In the genomic region with DNA sequence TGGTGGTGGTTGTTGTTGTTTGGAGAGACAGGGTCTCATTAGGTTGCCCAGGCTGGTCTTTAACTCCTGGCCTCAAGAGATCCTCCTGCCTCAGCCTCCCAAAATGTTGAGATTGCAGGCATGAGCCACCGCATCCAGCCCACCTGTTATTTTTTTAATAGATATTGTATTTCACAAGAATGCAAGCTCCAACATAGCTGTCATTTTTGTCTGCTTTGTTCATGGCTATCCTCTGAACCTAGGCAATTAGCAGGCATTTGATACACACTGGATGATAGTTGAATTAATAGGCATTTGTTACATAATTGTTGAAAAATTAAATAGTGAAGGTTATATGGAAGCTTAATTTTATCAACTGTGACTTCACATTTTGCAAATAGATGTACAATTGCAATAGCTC, we compare ENCODE assay signal across 19 cellular contexts.
DNase-seq lines count a peak whose midpoint lies in the region; ATAC-seq and TF ChIP-seq lines count a peak whose summit lies in the region.
"Had no signal": no experiment of that assay in that cellular context is flagged by ENCODE, and none has a peak within 500 bp of the region (broad histone marks: within the 10 kb centered on the region; RNA-seq: fewer than 3 reads in every experiment).

No MANE protein-coding gene starts in this region.

- peaks cover 3% of the 10 kb centered on the region for H3K9me3 Mint-ChIP-seq in stimulated activated memory B cell treated with anti-CD40 and anti-IgM and Interleukin-4, amounts not matched to agents 10 μg/mL and 1 μg/mL and 100 μg/mL, for 72 hours
- H3K9me3 Mint-ChIP-seq in chondrocyte (ENCODE audit: low read depth), result no peaks in the 10 kb centered on the region
- H3K9me3 Mint-ChIP-seq: CD14-positive monocyte; CD4-positive, alpha-beta T cell; CD8-positive, alpha-beta memory T cell had no signal

- H2BK120ac ChIP-seq in mesenchymal stem cell (ENCODE audit: low read depth, low read length), result no peak overlapping the region

- peaks cover 81% of the 10 kb centered on the region for H3K4me1 Mint-ChIP-seq in stimulated activated memory B cell treated with anti-CD40 and anti-IgM and Interleukin-4, amounts not matched to agents 10 μg/mL and 1 μg/mL and 100 μg/mL, for 72 hours
- H3K4me1 Mint-ChIP-seq in chondrocyte (ENCODE audit: low read depth), result peaks cover 4% of the 10 kb centered on the region
- H3K4me1 Mint-ChIP-seq: CD14-positive monocyte; CD8-positive, alpha-beta memory T cell had no signal

- no peak overlapping the region for H2AFZ ChIP-seq in mesenchymal stem cell (ENCODE audit: low read depth, low read length)

- H2BK5ac ChIP-seq in mesenchymal stem cell (ENCODE audit: low read depth, low read length, poor library complexity, severe bottlenecking), result no peak overlapping the region

- WGBS in mesenchymal stem cell, result no CpG with 5 or more reads among the region's 1 CpG

- no peak overlapping the region for H3K18ac ChIP-seq in mesenchymal stem cell (ENCODE audit: low read depth in 1 of 2, low read length in 2 of 2)

- peak overlapping the region; percentile 87 for H3K27ac Mint-ChIP-seq in stimulated activated memory B cell treated with anti-CD40 and anti-IgM and Interleukin-4, amounts not matched to agents 10 μg/mL and 1 μg/mL and 100 μg/mL, for 72 hours
- no peak overlapping the region for H3K27ac Mint-ChIP-seq in chondrocyte (ENCODE audit: unreplicated experiment)
- H3K27ac Mint-ChIP-seq: CD14-positive monocyte; CD4-positive, alpha-beta T cell had no signal

- no peaks in the 10 kb centered on the region; the same call in 1 of the 2 replicates for H3K9me3 ChIP-seq in SJCRH30 (replicated peaks)
- no peaks in the 10 kb centered on the region for H3K9me3 ChIP-seq in mesenchymal stem cell (ENCODE audit: control insufficient read depth, low read length)
- H3K9me3 ChIP-seq: BE2C had no signal

- H3K4ac ChIP-seq in mesenchymal stem cell (ENCODE audit: low read depth in 1 of 2, low read length in 2 of 2), result no peak overlapping the region

- no peak overlapping the region for H3K23ac ChIP-seq in mesenchymal stem cell (ENCODE audit: low read length in 2 of 2)

- H2AK5ac ChIP-seq in mesenchymal stem cell (ENCODE audit: low read length, severe bottlenecking), result no peak overlapping the region

- H2BK15ac ChIP-seq in mesenchymal stem cell (ENCODE audit: low read depth, poor library complexity, severe bottlenecking), result no peak overlapping the region

- H3K9ac ChIP-seq in mesenchymal stem cell (ENCODE audit: low read length), result no peak overlapping the region
- H3K9ac ChIP-seq: BLaER1 treated with 17β-estradiol and CSF1 and Interleukin-3, amounts not matched to agents 10 nM and 100 nM had no signal

- H3K4me3 Mint-ChIP-seq in stimulated activated memory B cell treated with anti-CD40 and anti-IgM and Interleukin-4, amounts not matched to agents 10 μg/mL and 1 μg/mL and 100 μg/mL, for 72 hours, result no peak overlapping the region
- no peak overlapping the region for H3K4me3 Mint-ChIP-seq in chondrocyte (ENCODE audit: unreplicated experiment)
- H3K4me3 Mint-ChIP-seq: CD14-positive monocyte; CD4-positive, alpha-beta T cell; CD8-positive, alpha-beta memory T cell had no signal

- no peak overlapping the region for H3K14ac ChIP-seq in mesenchymal stem cell (ENCODE audit: low read length in 2 of 2)

- TF ChIP-seq CTCF in chondrocyte (IDR thresholded peaks at IDR 0.05), result no peak

- no peak overlapping the region for H3K4me3 ChIP-seq in SJCRH30
- H3K4me3 ChIP-seq in mesenchymal stem cell (ENCODE audit: insufficient read depth in 1 of 2, low read depth in 1 of 2, low read length in 2 of 2), result no peak overlapping the region
- H3K4me3 ChIP-seq: BLaER1 treated with 17β-estradiol and CSF1 and Interleukin-3, amounts not matched to agents 10 nM and 100 nM; GM12878 had no signal

- H4K8ac ChIP-seq in mesenchymal stem cell (ENCODE audit: low read length), result no peak overlapping the region

- H3K36me3 Mint-ChIP-seq in stimulated activated memory B cell treated with anti-CD40 and anti-IgM and Interleukin-4, amounts not matched to agents 10 μg/mL and 1 μg/mL and 100 μg/mL, for 72 hours, result peaks cover 43% of the 10 kb centered on the region
- H3K36me3 Mint-ChIP-seq in chondrocyte (ENCODE audit: low read depth), result peaks cover 1% of the 10 kb centered on the region
- H3K36me3 Mint-ChIP-seq: CD8-positive, alpha-beta memory T cell had no signal

- H3K27me3 ChIP-seq in SJCRH30 (no peaks in the 10 kb centered on the region), mesenchymal stem cell (ENCODE audit: control insufficient read depth in 1 of 2, insufficient read depth in 1 of 2, low read length in 2 of 2) (no peaks in the 10 kb centered on the region)
- H3K27me3 ChIP-seq: BE2C; BLaER1 treated with 17β-estradiol and CSF1 and Interleukin-3, amounts not matched to agents 10 nM and 100 nM had no signal

- DNase-seq in SJCRH30, result peak in 1 of 2 experiments; percentile 9
- no peak for DNase-seq in mesenchymal stem cell
- DNase-seq in chondrocyte (ENCODE audit: low spot score), result no peak
- DNase-seq in AG08396 (ENCODE audit: low spot score), result no peak
- no peak for DNase-seq in NCI-H1930 (lab: John Stamatoyannopoulos, UW)
- DNase-seq: BE2C; CD4-positive, alpha-beta T cell; CD8-positive, alpha-beta memory T cell; DMS 273 treated with DMSO at 0.1 percent for 48 hours; DMS79; EL; GDM1; GOT3; H7; HCEC 1CT had no signal

- peaks cover 20% of the 10 kb centered on the region for H3K4me1 ChIP-seq in SJCRH30
- no peaks in the 10 kb centered on the region for H3K4me1 ChIP-seq in mesenchymal stem cell (ENCODE audit: control insufficient read depth, insufficient read depth, low read depth, low read length)
- H3K4me1 ChIP-seq: BE2C had no signal

- H3K4me2 ChIP-seq in mesenchymal stem cell (ENCODE audit: low read length, poor library complexity, severe bottlenecking), result no peak overlapping the region
- H3K4me2 ChIP-seq: BLaER1 treated with 17β-estradiol and CSF1 and Interleukin-3, amounts not matched to agents 10 nM and 100 nM had no signal

- peak overlapping the region; percentile 27; the same call in 1 of the 2 replicates for H3K27ac ChIP-seq in SJCRH30
- H3K27ac ChIP-seq in mesenchymal stem cell (ENCODE audit: low read length, poor library complexity, severe bottlenecking), result peak overlapping the region; percentile 11
- H3K27ac ChIP-seq: BLaER1 treated with 17β-estradiol and CSF1 and Interleukin-3, amounts not matched to agents 10 nM and 100 nM had no signal

- H4K91ac ChIP-seq in mesenchymal stem cell (ENCODE audit: low read length), result no peak overlapping the region

- no peak for ATAC-seq in stimulated activated memory B cell treated with anti-CD40 and anti-IgM and Interleukin-4, amounts not matched to agents 10 μg/mL and 1 μg/mL and 100 μg/mL, for 72 hours
- ATAC-seq: GM12878 had no signal

- H3K36me3 ChIP-seq in SJCRH30 (no peaks in the 10 kb centered on the region), mesenchymal stem cell (ENCODE audit: control insufficient read depth in 1 of 2, insufficient read depth in 2 of 2, low read depth in 1 of 2, low read length in 2 of 2) (no peaks in the 10 kb centered on the region)
- H3K36me3 ChIP-seq: BE2C; BLaER1 treated with 17β-estradiol and CSF1 and Interleukin-3, amounts not matched to agents 10 nM and 100 nM had no signal

- no peaks in the 10 kb centered on the region for H3K27me3 Mint-ChIP-seq in stimulated activated memory B cell treated with anti-CD40 and anti-IgM and Interleukin-4, amounts not matched to agents 10 μg/mL and 1 μg/mL and 100 μg/mL, for 72 hours
- no peaks in the 10 kb centered on the region for H3K27me3 Mint-ChIP-seq in chondrocyte (ENCODE audit: low read depth)

- H3K79me1 ChIP-seq in mesenchymal stem cell (replicated peaks; ENCODE audit: low read length, poor library complexity, severe bottlenecking), result no peaks in the 10 kb centered on the region

- H2BK12ac ChIP-seq in mesenchymal stem cell (ENCODE audit: low read length in 2 of 2), result no peak overlapping the region
